12 cellular contexts compared by ENCODE assay signal in genomic region chr5:172859966-172860365, GRCh38. TPM values are rescaled to one million over a fixed set of nuclear protein-coding genes. Genes with fewer than 3 reads are reported as not detected.
A peak's percentile ranks its signal among the peaks of the same experiment; 100 is the strongest.
DNase-seq lines count a peak whose midpoint lies in the region; ATAC-seq and TF ChIP-seq lines count a peak whose summit lies in the region.
"Had no signal": no experiment of that assay in that cellular context is flagged by ENCODE, and none has a peak within 500 bp of the region (broad histone marks: within the 10 kb centered on the region; RNA-seq: fewer than 3 reads in every experiment).

No MANE protein-coding gene starts in this region.

- TF ChIP-seq CTCF in chondrocyte (IDR thresholded peaks at IDR 0.05): no peak

- DNase-seq in chondrocyte (ENCODE audit: low spot score) (no peak), T1000 (lab: John Stamatoyannopoulos, UW) (no peak), A172 (ENCODE audit: low spot score) (no peak)
- DNase-seq in activated T-cell treated with anti-CD3 and anti-CD28 coated beads, Interleukin-2, amount 50 U/mL, for 72 hours: no peak
- DNase-seq in stimulated activated CD4-positive, alpha-beta T cell treated with anti-CD3 and anti-CD28 coated beads, Interleukin-1b, Interleukin-23, amount 100 ng/mL, for 48 hours: no peak
- DNase-seq: activated CD4-positive, alpha-beta T cell treated with anti-CD3 and anti-CD28 coated beads for 36 hours; activated naive CD8-positive, alpha-beta T cell treated with anti-CD3 and anti-CD28 coated beads, Interleukin-2, amount 50 U/mL, for 24 hours; NCI-H1694 treated with DMSO at 0.1 percent for 48 hours; SHP77 treated with DMSO at 0.1 percent for 48 hours had no signal

- peaks cover 73% of the 10 kb centered on the region for H3K4me1 ChIP-seq in mucosa of stomach (ENCODE audit: control insufficient read depth, insufficient read depth, low read length)

- H3K9ac ChIP-seq in mucosa of stomach (ENCODE audit: low read length): peak overlapping the region; percentile 66

- H3K4me1 Mint-ChIP-seq in IgD-negative memory B cell: peaks cover 25 to 26% (median 26%) of the 10 kb centered on the region in 3 donors
- H3K4me1 Mint-ChIP-seq in chondrocyte (ENCODE audit: low read depth): peaks cover 69% of the 10 kb centered on the region
- peaks cover 22% of the 10 kb centered on the region for H3K4me1 Mint-ChIP-seq in activated T-cell treated with anti-CD3 and anti-CD28 coated beads, Interleukin-2, amount 50 U/mL, for 72 hours (ENCODE audit: low read depth)

- H3K9me3 ChIP-seq in mucosa of stomach (ENCODE audit: control insufficient read depth, low read length): no peaks in the 10 kb centered on the region

- no peaks in the 10 kb centered on the region for H3K27me3 ChIP-seq in mucosa of stomach (ENCODE audit: control insufficient read depth, insufficient read depth, low read length)

- ATAC-seq in activated T-cell treated with anti-CD3 and anti-CD28 coated beads, Interleukin-2, amount 50 U/mL, for 72 hours (replicated peaks in 1 of 2): no peak
- ATAC-seq: activated CD4-positive, alpha-beta T cell treated with anti-CD3 and anti-CD28 coated beads for 36 hours had no signal

- H3K9me3 Mint-ChIP-seq in IgD-negative memory B cell (no peaks in the 10 kb centered on the region), chondrocyte (ENCODE audit: low read depth) (no peaks in the 10 kb centered on the region)
- H3K9me3 Mint-ChIP-seq in activated T-cell treated with anti-CD3 and anti-CD28 coated beads, Interleukin-2, amount 50 U/mL, for 72 hours: no peaks in the 10 kb centered on the region
- H3K9me3 Mint-ChIP-seq: activated naive CD8-positive, alpha-beta T cell treated with anti-CD3 and anti-CD28 coated beads, Interleukin-2, amount 50 U/mL, for 24 hours had no signal

- no peak overlapping the region for H3K4me3 ChIP-seq in mucosa of stomach (ENCODE audit: low read length)

- peak overlapping the region; percentile 91 for H3K27ac ChIP-seq in temporal lobe (ENCODE audit: low read depth, low read length)

- H3K4me3 Mint-ChIP-seq in IgD-negative memory B cell: no peak overlapping the region
- H3K4me3 Mint-ChIP-seq in chondrocyte (ENCODE audit: unreplicated experiment): no peak overlapping the region
- H3K4me3 Mint-ChIP-seq in activated T-cell treated with anti-CD3 and anti-CD28 coated beads, Interleukin-2, amount 50 U/mL, for 72 hours: no peak overlapping the region
- H3K4me3 Mint-ChIP-seq: activated CD4-positive, alpha-beta T cell treated with anti-CD3 and anti-CD28 coated beads for 36 hours; activated naive CD8-positive, alpha-beta T cell treated with anti-CD3 and anti-CD28 coated beads, Interleukin-2, amount 50 U/mL, for 24 hours had no signal

- H3K27ac Mint-ChIP-seq in IgD-negative memory B cell (peak overlapping the region; percentile 22 to 82 (median 74)), chondrocyte (ENCODE audit: unreplicated experiment) (peak overlapping the region; percentile 96)
- no peak overlapping the region for H3K27ac Mint-ChIP-seq in activated T-cell treated with anti-CD3 and anti-CD28 coated beads, Interleukin-2, amount 50 U/mL, for 72 hours
- H3K27ac Mint-ChIP-seq: activated CD4-positive, alpha-beta T cell treated with anti-CD3 and anti-CD28 coated beads for 36 hours; activated naive CD8-positive, alpha-beta T cell treated with anti-CD3 and anti-CD28 coated beads, Interleukin-2, amount 50 U/mL, for 24 hours had no signal

- no peaks in the 10 kb centered on the region for H3K36me3 ChIP-seq in mucosa of stomach (ENCODE audit: control insufficient read depth, insufficient read depth, low read length)

- H3K27me3 Mint-ChIP-seq in IgD-negative memory B cell (no peaks in the 10 kb centered on the region), chondrocyte (ENCODE audit: low read depth) (no peaks in the 10 kb centered on the region)
- no peaks in the 10 kb centered on the region for H3K27me3 Mint-ChIP-seq in activated T-cell treated with anti-CD3 and anti-CD28 coated beads, Interleukin-2, amount 50 U/mL, for 72 hours (ENCODE audit: low read depth)
- H3K27me3 Mint-ChIP-seq: activated CD4-positive, alpha-beta T cell treated with anti-CD3 and anti-CD28 coated beads for 36 hours; activated naive CD8-positive, alpha-beta T cell treated with anti-CD3 and anti-CD28 coated beads, Interleukin-2, amount 50 U/mL, for 24 hours had no signal

- H3K36me3 Mint-ChIP-seq in IgD-negative memory B cell (peaks cover 2% of the 10 kb centered on the region), chondrocyte (ENCODE audit: low read depth) (peaks cover 8% of the 10 kb centered on the region)
- H3K36me3 Mint-ChIP-seq in activated T-cell treated with anti-CD3 and anti-CD28 coated beads, Interleukin-2, amount 50 U/mL, for 72 hours (ENCODE audit: insufficient read depth in 2 of 2): peaks cover 0 to 2% of the 10 kb centered on the region in 2 donors

RNA-seq across cellular contexts. Expression of gene ERGIC1, which starts 25.9 kb away (rescaled TPM):
- polyA plus RNA-seq in IgD-negative memory B cell: 55.8 TPM
- total RNA-seq in chondrocyte: 141 to 154 TPM (median 148 TPM) in 3 replicates
- 31.2 TPM for total RNA-seq in temporal lobe
- total RNA-seq in activated T-cell treated with anti-CD3 and anti-CD28 coated beads, Interleukin-2, amount 50 U/mL, for 72 hours: 10 to 100 TPM; 66.3 to 69.3 TPM
- total RNA-seq in A172 (2014; rRNA removed; shearing (Covaris generic)): 87.2 and 91.6 TPM in 2 replicates
